In the genomic region with DNA sequence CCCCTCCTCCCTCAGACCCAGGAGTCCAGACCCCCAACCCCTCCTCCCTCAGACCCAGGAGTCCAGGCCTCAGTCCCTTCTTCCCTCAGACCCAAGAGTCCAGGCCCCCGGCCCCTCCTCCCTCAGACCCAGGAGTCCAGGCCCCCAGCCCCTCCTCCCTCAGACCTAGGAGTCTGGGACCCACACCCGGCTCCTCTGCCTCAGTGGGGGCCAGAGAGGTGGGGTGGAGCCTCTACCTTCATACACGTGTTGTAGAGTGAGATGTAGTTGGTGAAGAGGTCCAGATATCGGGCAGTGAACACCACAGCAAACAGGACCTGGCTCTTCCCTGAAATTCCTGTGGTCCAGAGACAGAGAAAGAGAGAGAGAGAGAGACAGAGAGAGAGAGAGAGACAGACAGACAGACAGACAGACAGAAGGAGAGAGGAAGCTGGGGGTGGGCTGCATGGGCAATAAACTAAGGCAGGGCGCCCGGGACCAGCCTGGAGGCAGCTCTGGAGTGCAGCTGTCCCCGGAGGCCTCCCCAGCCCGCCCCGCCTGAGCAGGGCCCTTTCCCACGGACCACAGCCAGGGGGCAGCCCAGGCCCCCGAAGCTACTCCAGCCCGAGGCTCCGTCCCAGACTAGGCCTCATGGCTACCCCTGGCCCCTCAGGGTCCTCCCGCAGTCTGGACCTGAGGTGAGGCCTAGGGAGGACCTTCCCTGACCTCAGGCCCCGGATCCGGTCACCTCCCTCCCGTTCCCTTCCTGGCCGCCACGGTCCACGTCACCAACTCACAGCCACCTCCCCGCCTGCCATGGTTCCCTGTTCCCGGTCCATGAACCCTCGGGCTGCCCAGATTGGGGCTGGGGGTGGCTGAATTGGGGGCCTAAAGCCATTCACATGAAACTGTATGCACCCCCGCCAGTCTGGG, we compare ENCODE assay signal across 1 cellular context.
A peak's percentile ranks its signal among the peaks of the same experiment; 100 is the strongest.
TF ChIP-seq lines count a peak whose summit lies in the region.

No MANE protein-coding gene starts in this region.

TF ChIP-seq in K562, 482 proteins besides CTCF, POLR2A, EP300 and RAD21 (continued from another document):
- TF ChIP-seq CTCFL (IDR thresholded peaks at IDR 0.05; ENCODE audit: borderline replicate concordance, insufficient read depth, low read depth, low read length, poor library complexity, severe bottlenecking): peak; percentile 90
- TF ChIP-seq NKRF (IDR thresholded peaks at IDR 0.05; ENCODE audit: borderline replicate concordance): 0 out of 2 replicates have a peak, but pooled peaks have one; percentile 50
- TF ChIP-seq KLF10 (CRISPR knock-in tag; IDR thresholded peaks at IDR 0.05): no peak
- TF ChIP-seq IRF9 (tag; IDR thresholded peaks at IDR 0.05): no peak
- TF ChIP-seq ZNF57 (CRISPR knock-in tag; IDR thresholded peaks at IDR 0.05): no peak
- TF ChIP-seq BMI1 (IDR thresholded peaks at IDR 0.05; ENCODE audit: low read length): no peak
- no peak for TF ChIP-seq SMAD2 (IDR thresholded peaks at IDR 0.05; ENCODE audit: low read depth, low read length)
- no peak for TF ChIP-seq YBX1 (IDR thresholded peaks at IDR 0.05)
- no peak for TF ChIP-seq RBM15 (IDR thresholded peaks at IDR 0.05; ENCODE audit: insufficient read depth, low read length)
- no peak for TF ChIP-seq RHOXF2B (CRISPR knock-in tag; conservative IDR thresholded peaks at IDR 0.05)
- no peak for TF ChIP-seq ZFP36 (IDR thresholded peaks at IDR 0.05; ENCODE audit: low read depth, low read length, partially characterized antibody)
- TF ChIP-seq FOXM1 (IDR thresholded peaks at IDR 0.05; ENCODE audit: low read depth): no peak
- TF ChIP-seq FOXM1 (CRISPR knock-in tag; IDR thresholded peaks at IDR 0.05; ENCODE audit: low read depth): no peak; the same call in 1 of the 2 replicates
- TF ChIP-seq SRF (CRISPR knock-in tag; IDR thresholded peaks at IDR 0.05): no peak
- TF ChIP-seq FOXK1 (CRISPR knock-in tag; IDR thresholded peaks at IDR 0.05; ENCODE audit: borderline replicate concordance): peak; percentile 94; the same call in 1 of the 2 replicates
- no peak for TF ChIP-seq HES1 (IDR thresholded peaks at IDR 0.05; ENCODE audit: low read depth)
- no peak for TF ChIP-seq ZNF551 (CRISPR knock-in tag; IDR thresholded peaks at IDR 0.05)
- TF ChIP-seq CHCHD3 (CRISPR knock-in tag; IDR thresholded peaks at IDR 0.05): no peak
- no peak for TF ChIP-seq NFYB (IDR thresholded peaks at IDR 0.05; ENCODE audit: extremely low read depth, insufficient read length)
- TF ChIP-seq, protein P1, sequence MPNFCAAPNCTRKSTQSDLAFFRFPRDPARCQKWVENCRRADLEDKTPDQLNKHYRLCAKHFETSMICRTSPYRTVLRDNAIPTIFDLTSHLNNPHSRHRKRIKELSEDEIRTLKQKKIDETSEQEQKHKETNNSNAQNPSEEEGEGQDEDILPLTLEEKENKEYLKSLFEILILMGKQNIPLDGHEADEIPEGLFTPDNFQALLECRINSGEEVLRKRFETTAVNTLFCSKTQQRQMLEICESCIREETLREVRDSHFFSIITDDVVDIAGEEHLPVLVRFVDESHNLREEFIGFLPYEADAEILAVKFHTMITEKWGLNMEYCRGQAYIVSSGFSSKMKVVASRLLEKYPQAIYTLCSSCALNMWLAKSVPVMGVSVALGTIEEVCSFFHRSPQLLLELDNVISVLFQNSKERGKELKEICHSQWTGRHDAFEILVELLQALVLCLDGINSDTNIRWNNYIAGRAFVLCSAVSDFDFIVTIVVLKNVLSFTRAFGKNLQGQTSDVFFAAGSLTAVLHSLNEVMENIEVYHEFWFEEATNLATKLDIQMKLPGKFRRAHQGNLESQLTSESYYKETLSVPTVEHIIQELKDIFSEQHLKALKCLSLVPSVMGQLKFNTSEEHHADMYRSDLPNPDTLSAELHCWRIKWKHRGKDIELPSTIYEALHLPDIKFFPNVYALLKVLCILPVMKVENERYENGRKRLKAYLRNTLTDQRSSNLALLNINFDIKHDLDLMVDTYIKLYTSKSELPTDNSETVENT (CRISPR knock-in tag; IDR thresholded peaks at IDR 0.05): no peak
- no peak for TF ChIP-seq KLF1 (tag; IDR thresholded peaks at IDR 0.05)
- TF ChIP-seq ATF1 (CRISPR knock-in tag; IDR thresholded peaks at IDR 0.05): no peak
- TF ChIP-seq ATF1 (tag; IDR thresholded peaks at IDR 0.05): peak; percentile 81
- TF ChIP-seq ELF4 (CRISPR knock-in tag; IDR thresholded peaks at IDR 0.05): no peak
- no peak for TF ChIP-seq ZKSCAN3 (CRISPR knock-in tag; IDR thresholded peaks at IDR 0.05)
- TF ChIP-seq ZNF586 (CRISPR knock-in tag; conservative IDR thresholded peaks at IDR 0.05): no peak
- TF ChIP-seq YY1 (IDR thresholded peaks at IDR 0.05; ENCODE audit: borderline replicate concordance in 1 of 3, control insufficient read depth in 1 of 3, extremely low read depth in 1 of 3, insufficient read depth in 3 of 3, insufficient read length in 1 of 3, insufficient replicate concordance in 2 of 3, low read depth in 1 of 3, low read length in 2 of 3): peak in 2 of 3 experiments; percentile 69 to 80
- 0 out of 2 replicates have a peak, but pooled peaks have one; percentile 77 for TF ChIP-seq XRCC5 (IDR thresholded peaks at IDR 0.05; ENCODE audit: low read depth, low read length)
- TF ChIP-seq, protein P2, sequence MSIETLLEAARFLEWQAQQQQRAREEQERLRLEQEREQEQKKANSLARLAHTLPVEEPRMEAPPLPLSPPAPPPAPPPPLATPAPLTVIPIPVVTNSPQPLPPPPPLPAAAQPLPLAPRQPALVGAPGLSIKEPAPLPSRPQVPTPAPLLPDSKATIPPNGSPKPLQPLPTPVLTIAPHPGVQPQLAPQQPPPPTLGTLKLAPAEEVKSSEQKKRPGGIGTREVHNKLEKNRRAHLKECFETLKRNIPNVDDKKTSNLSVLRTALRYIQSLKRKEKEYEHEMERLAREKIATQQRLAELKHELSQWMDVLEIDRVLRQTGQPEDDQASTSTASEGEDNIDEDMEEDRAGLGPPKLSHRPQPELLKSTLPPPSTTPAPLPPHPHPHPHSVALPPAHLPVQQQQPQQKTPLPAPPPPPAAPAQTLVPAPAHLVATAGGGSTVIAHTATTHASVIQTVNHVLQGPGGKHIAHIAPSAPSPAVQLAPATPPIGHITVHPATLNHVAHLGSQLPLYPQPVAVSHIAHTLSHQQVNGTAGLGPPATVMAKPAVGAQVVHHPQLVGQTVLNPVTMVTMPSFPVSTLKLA (conservative IDR thresholded peaks at IDR 0.05): peak in 1 of 2 experiments; percentile 42; a peak in 2 of 4 replicates
- TF ChIP-seq SAP30 (IDR thresholded peaks at IDR 0.05; ENCODE audit: borderline replicate concordance, insufficient read depth, low read depth, low read length, poor library complexity, severe bottlenecking): peak; percentile 73
- no peak for TF ChIP-seq CHAMP1 (IDR thresholded peaks at IDR 0.05)
- peak; percentile 61 for TF ChIP-seq HCFC1 (IDR thresholded peaks at IDR 0.05; ENCODE audit: low read depth, low read length)
- no peak for TF ChIP-seq ZNF436 (CRISPR knock-in tag; IDR thresholded peaks at IDR 0.05)
- TF ChIP-seq DACH1 (IDR thresholded peaks at IDR 0.05; ENCODE audit: partially characterized antibody): no peak
- peak; percentile 39 for TF ChIP-seq HMGN3 (IDR thresholded peaks at IDR 0.05; ENCODE audit: borderline replicate concordance, extremely low read depth, insufficient read length, low read depth, low read length)
- TF ChIP-seq CBX1 (IDR thresholded peaks at IDR 0.05; ENCODE audit: low read depth): peak; percentile 11; the same call in 1 of the 2 replicates
- TF ChIP-seq SMARCB1 (IDR thresholded peaks at IDR 0.05; ENCODE audit: insufficient read length, low read depth): no peak
- TF ChIP-seq ZBTB7A (IDR thresholded peaks at IDR 0.05; ENCODE audit: borderline replicate concordance, control insufficient read depth, low read depth, low read length): peak; percentile 96
- TF ChIP-seq SRSF3 (IDR thresholded peaks at IDR 0.05; ENCODE audit: insufficient read depth, low read length): no peak
- TF ChIP-seq KLF16 (IDR thresholded peaks at IDR 0.05): no peak
- no peak; the same call in 1 of the 2 replicates for TF ChIP-seq ZNF24 (IDR thresholded peaks at IDR 0.05)
- no peak for TF ChIP-seq ZNF324 (CRISPR knock-in tag; IDR thresholded peaks at IDR 0.05)
TF ChIP-seq in K562: peak in this region for 119.
